15 cellular contexts compared by ENCODE assay signal in the genomic region with DNA sequence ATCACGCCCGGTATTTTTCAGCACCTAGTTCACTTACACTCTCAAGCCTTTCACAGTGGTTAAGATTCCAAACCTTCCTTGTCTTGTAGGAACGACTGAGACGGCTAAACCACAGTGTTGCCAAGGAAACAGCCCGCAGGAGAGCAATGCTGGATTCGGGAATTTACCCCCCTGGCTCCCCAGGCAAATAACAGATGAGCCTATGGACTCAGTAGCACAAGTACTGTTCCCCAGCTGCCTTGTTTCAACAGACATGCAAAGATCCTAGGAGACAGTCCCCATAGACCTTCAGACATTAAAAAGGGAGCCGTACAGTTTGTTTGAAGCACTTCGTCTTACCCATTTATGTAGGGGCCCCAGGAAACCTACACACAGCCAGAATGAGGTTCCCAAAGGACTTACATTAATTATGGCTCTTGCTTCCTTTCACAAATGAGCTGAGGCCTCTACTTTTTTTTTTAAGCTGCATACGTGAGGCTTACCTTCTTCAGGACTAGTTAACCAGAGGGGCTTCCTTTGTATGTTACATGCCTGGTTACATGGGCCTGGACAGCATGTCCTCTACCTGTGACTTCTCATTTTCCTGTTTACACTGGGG. TPM values are rescaled to one million over a fixed set of nuclear protein-coding genes. Genes with fewer than 3 reads are reported as not detected.
A peak's percentile ranks its signal among the peaks of the same experiment; 100 is the strongest.
DNase-seq lines count a peak whose midpoint lies in the region; ATAC-seq, FAIRE-seq and TF ChIP-seq lines count a peak whose summit lies in the region.
"Had no signal": no experiment of that assay in that cellular context is flagged by ENCODE, and none has a peak within 500 bp of the region (broad histone marks: within the 10 kb centered on the region; RNA-seq: fewer than 3 reads in every experiment).

No MANE protein-coding gene starts in this region.

- H3K14ac ChIP-seq in H1 (ENCODE audit: insufficient read length) = no peak overlapping the region

- no peak for FAIRE-seq in H1 (lab: Jason Lieb, UNC)

- TF ChIP-seq CTCF in H1 (IDR thresholded peaks at IDR 0.05; ENCODE audit: control extremely low read depth in 1 of 3, insufficient read depth in 1 of 3, low read depth in 1 of 3, low read length in 3 of 3) (no peak), suprapubic skin (IDR thresholded peaks at IDR 0.05) (no peak)

- H2BK5ac ChIP-seq in H1 (ENCODE audit: low read depth, low read length) = no peak overlapping the region

- H3K27ac ChIP-seq in SK-N-MC (peak overlapping the region; percentile 85), H1 (ENCODE audit: low read depth, low read length) (0 out of 2 replicates have a peak overlapping the region, but pooled peaks have one; percentile 18), suprapubic skin (no peak overlapping the region)

- CTCF ChIA-PET in H1 (lab: Charles Lee; ENCODE audit: partially characterized antibody) = interaction anchor here (0.6 to 1.4 kb wide), 4 partner anchors 15 to 308 kb away, joined by 3 read pairs; no protein-coding TSS in a partner anchor

- H3K27me3 ChIP-seq in H1 (replicated peaks in 1 of 4; ENCODE audit: control insufficient read depth in 3 of 4, extremely low read depth in 1 of 4, insufficient read depth in 3 of 4, low read length in 3 of 4) = no peaks in the 10 kb centered on the region
- H3K27me3 ChIP-seq in suprapubic skin = no peaks in the 10 kb centered on the region

- no peak overlapping the region for H4K5ac ChIP-seq in H1 (ENCODE audit: insufficient read length, low read depth, low read length)

- no peaks in the 10 kb centered on the region for H3K9me3 Mint-ChIP-seq in activated naive CD4-positive, alpha-beta T cell treated with anti-CD3 and anti-CD28 coated beads, Interleukin-2, amount 50 U/mL, for 72 hours
- H3K9me3 Mint-ChIP-seq: dendritic cell treated with granulocyte-macrophage colony-stimulating factor and Interleukin-4, amounts not matched to agents 40 ng/mL and 50 ng/mL, for 4 days had no signal

- H3K4me3 ChIP-seq in SK-N-MC = peak overlapping the region; percentile 33
- H3K4me3 ChIP-seq in H1 (ENCODE audit: extremely low read depth in 1 of 4, insufficient read depth in 2 of 4, low read depth in 3 of 4, low read length in 4 of 4) = no peak overlapping the region
- no peak overlapping the region for H3K4me3 ChIP-seq in suprapubic skin

- H4K8ac ChIP-seq in H1 (ENCODE audit: extremely low read depth, insufficient read depth, low read length) = no peak overlapping the region

- peaks cover 0 to 11% of the 10 kb centered on the region in 2 experiments; a peak in 2 of 4 replicates for H3K79me2 ChIP-seq in H1 (ENCODE audit: control insufficient read depth in 1 of 2, insufficient read depth in 2 of 2, low read length in 2 of 2)

- peaks cover 0 to 8% of the 10 kb centered on the region in 2 experiments for H4K20me1 ChIP-seq in H1 (replicated peaks in 1 of 2; ENCODE audit: control insufficient read depth in 1 of 2, insufficient read depth in 2 of 2, low read length in 2 of 2)

- H3K23me2 ChIP-seq in H1 (ENCODE audit: low read depth, low read length) = no peaks in the 10 kb centered on the region

- H2BK12ac ChIP-seq in H1 (ENCODE audit: low read depth, low read length) = no peak overlapping the region

- TF ChIP-seq POLR2A in H1 (IDR thresholded peaks at IDR 0.05; ENCODE audit: control extremely low read depth in 1 of 2, low read depth in 2 of 2, low read length in 2 of 2) = peak; percentile 73 to 84
- no peak for TF ChIP-seq POLR2A in suprapubic skin (IDR thresholded peaks at IDR 0.05)

- TF ChIP-seq RAD21 in H1 (IDR thresholded peaks at IDR 0.05 in 1 of 2, conservative IDR thresholded peaks at IDR 0.05 in 1 of 2; ENCODE audit: low read depth in 2 of 2, low read length in 2 of 2) = no peak

- H2AFZ ChIP-seq in H1 (ENCODE audit: low read length) = no peak overlapping the region

- no peak overlapping the region for H2BK120ac ChIP-seq in H1 (replicated peaks; ENCODE audit: low read depth, low read length)

- H3K9me3 ChIP-seq in SK-N-MC (ENCODE audit: low read depth, low read length) (no peaks in the 10 kb centered on the region), H1 (ENCODE audit: insufficient read depth in 2 of 2, low read depth in 1 of 2, low read length in 1 of 2) (no peaks in the 10 kb centered on the region), suprapubic skin (no peaks in the 10 kb centered on the region)

- H2AK5ac ChIP-seq in H1 (ENCODE audit: low read depth, low read length) = no peak overlapping the region

- no peak overlapping the region for H3K4me2 ChIP-seq in H1 (ENCODE audit: insufficient read depth in 1 of 2, low read depth in 2 of 2, low read length in 2 of 2)

- DNase-seq in activated naive CD4-positive, alpha-beta T cell treated with anti-CD3 and anti-CD28 coated beads, Interleukin-2, amount 50 U/mL, for 72 hours (ENCODE audit: low spot score in 2 of 2) = no peak
- DNase-seq in activated naive CD4-positive, alpha-beta T cell treated with Interleukin-2 at 50 U/mL for 16 hours = no peak
- DNase-seq in SK-N-MC (ENCODE audit: low read depth, low spot score) = peak; percentile 47
- no peak for DNase-seq in H1 (ENCODE audit: low read depth in 1 of 2, low spot score in 2 of 2)
- DNase-seq in suprapubic skin (ENCODE audit: low spot score in 2 of 2) = peak; percentile 34 to 63
- DNase-seq in cerebellum (ENCODE audit: low spot score) = no peak
- DNase-seq: C1 segment of cervical spinal cord had no signal

- no peak overlapping the region for H3K23ac ChIP-seq in H1 (ENCODE audit: insufficient read length)

- POLR2A ChIA-PET in H1 (lab: Charles Lee; ENCODE audit: partially characterized antibody) = interaction anchor here (0.6 to 19.8 kb wide), 15 partner anchors 9 to 568 kb away, joined by 3 to 343 read pairs (median 4); a partner anchor contains a TSS

- TF ChIP-seq EP300 in H1 (IDR thresholded peaks at IDR 0.05; ENCODE audit: borderline replicate concordance in 1 of 2, low read depth in 2 of 2, low read length in 2 of 2) = no peak
- no peak for TF ChIP-seq EP300 in suprapubic skin (IDR thresholded peaks at IDR 0.05)

- no peak for ATAC-seq in activated naive CD4-positive, alpha-beta T cell treated with anti-CD3 and anti-CD28 coated beads, Interleukin-2, amount 50 U/mL, for 72 hours
- ATAC-seq in GM21576 (IDR thresholded peaks at IDR 0.05; ENCODE audit: unreplicated experiment) (no peak), GM21360 (IDR thresholded peaks at IDR 0.05; ENCODE audit: unreplicated experiment) (no peak)
- ATAC-seq: left lobe of liver had no signal

- 80% methylated on average over 9 of the region's 9 CpGs; no CpG with 5 or more reads in 1 of the 2 experiments for WGBS in H1 (ENCODE audit: extremely low coverage in 1 of 2, insufficient coverage in 1 of 2, insufficient read length in 1 of 2, insufficient replicate concordance in 2 of 2, low coverage in 1 of 2, low lambda C conversion rate in 2 of 2, missing lambda C conversion rate in 1 of 2), 2 experiments
- WGBS in suprapubic skin = 57% methylated on average over 8 of the region's 9 CpGs

- peak overlapping the region; percentile 39 to 65 for H3K27ac Mint-ChIP-seq in activated naive CD4-positive, alpha-beta T cell treated with anti-CD3 and anti-CD28 coated beads, Interleukin-2, amount 50 U/mL, for 72 hours

- H3K18ac ChIP-seq in H1 (ENCODE audit: extremely low read depth, low read length) = no peak overlapping the region

- no peak overlapping the region for H2BK20ac ChIP-seq in H1 (ENCODE audit: low read length)

- H3K56ac ChIP-seq in H1 (replicated peaks; ENCODE audit: insufficient read length, low read depth, low read length) = no peak overlapping the region

- H3K4ac ChIP-seq in H1 (replicated peaks; ENCODE audit: insufficient read length, low read depth, low read length) = no peak overlapping the region

- no peak overlapping the region for H2BK15ac ChIP-seq in H1 (ENCODE audit: low read length)

- H3K9ac ChIP-seq in SK-N-MC (ENCODE audit: insufficient read length) = peak overlapping the region; percentile 19
- H3K9ac ChIP-seq in H1 (replicated peaks in 1 of 4; ENCODE audit: extremely low read depth in 1 of 4, low read depth in 3 of 4, low read length in 3 of 4) = no peak overlapping the region; a peak in 1 of 7 replicates

- H3K36me3 Mint-ChIP-seq in activated naive CD4-positive, alpha-beta T cell treated with anti-CD3 and anti-CD28 coated beads, Interleukin-2, amount 50 U/mL, for 72 hours = peaks cover 22 to 28% of the 10 kb centered on the region in 2 donors

- H3K4me1 ChIP-seq in H1 (replicated peaks in 1 of 4; ENCODE audit: control insufficient read depth in 3 of 4, insufficient read depth in 4 of 4, low read length in 3 of 4) = peaks cover 0 to 4% (median 2%) of the 10 kb centered on the region in 4 experiments; a peak in 2 of 7 replicates
- peaks cover 15% of the 10 kb centered on the region for H3K4me1 ChIP-seq in suprapubic skin

- no peak overlapping the region for H4K91ac ChIP-seq in H1 (replicated peaks; ENCODE audit: insufficient read length, low read length)

- peaks cover 5% of the 10 kb centered on the region; the same call in 1 of the 2 replicates for H3K79me1 ChIP-seq in H1 (ENCODE audit: low read depth, low read length)

- H3K36me3 ChIP-seq in SK-N-MC (ENCODE audit: insufficient read depth, low read length) (peaks cover 56% of the 10 kb centered on the region), H1 (ENCODE audit: control insufficient read depth in 2 of 4, insufficient read depth in 4 of 4, low read length in 3 of 4) (peaks cover 42 to 58% (median 53%) of the 10 kb centered on the region in 4 experiments), suprapubic skin (peaks cover 57% of the 10 kb centered on the region)

RNA-seq across cellular contexts. Expression of a gene that starts 2.7 kb away (rescaled TPM):
- 10 to 100 TPM; 16.1 to 35.4 TPM for total RNA-seq in activated naive CD4-positive, alpha-beta T cell treated with anti-CD3 and anti-CD28 coated beads, Interleukin-2, amount 50 U/mL, for 72 hours
- 22.3 and 25.7 TPM in 2 replicates for total RNA-seq in H1 (2021; fragmentation: NEBNext Ultra II Directional; extraction: Animal tissue kit (Norgen Biotek cat#: 25700))
- 24.7 and 31.1 TPM in 2 replicates for polyA plus RNA-seq in H1 (2011; rRNA removed)
- 31.6 TPM for polyA plus RNA-seq in H1 (2011; cell fraction: cytosol; rRNA removed)
- polyA plus RNA-seq in H1 (2011; cell fraction: nucleus; rRNA removed) = 19.0 TPM
- 23.7 to 26.6 TPM (median 26.2 TPM) in 4 replicates for polyA plus RNA-seq in H1 (2012, experiment 1 of 2)
- 25.9 TPM for polyA plus RNA-seq in H1 (2012, experiment 2 of 2)
- polyA plus RNA-seq in H1 (2013, experiment 1 of 2) = 26.4 TPM
- polyA plus RNA-seq in H1 (2013, experiment 2 of 2) = 27.2 TPM
- 10.0 and 13.1 TPM in 2 replicates for polyA minus RNA-seq in H1 (2011; rRNA and poly(A)+ RNA removed)
- 14.7 TPM for polyA minus RNA-seq in H1 (2011; cell fraction: cytosol; rRNA and poly(A)+ RNA removed)
- 14.0 TPM for polyA minus RNA-seq in H1 (2011; cell fraction: nucleus; rRNA and poly(A)+ RNA removed)
- total RNA-seq in suprapubic skin (10 to 100 TPM; 33.6 to 41.1 (median 35.6) TPM), cerebellum (32.0 TPM)

RNA-seq across cellular contexts. Expression of a gene that starts 9.6 kb away (rescaled TPM):
- total RNA-seq in activated naive CD4-positive, alpha-beta T cell treated with anti-CD3 and anti-CD28 coated beads, Interleukin-2, amount 50 U/mL, for 72 hours = 100 to 1,000 TPM; 247 to 316 TPM
- 387 and 389 TPM in 2 replicates for total RNA-seq in H1 (2021; fragmentation: NEBNext Ultra II Directional; extraction: Animal tissue kit (Norgen Biotek cat#: 25700))
- 290 and 474 TPM in 2 replicates for polyA plus RNA-seq in H1 (2011; rRNA removed)
- polyA plus RNA-seq in H1 (2011; cell fraction: cytosol; rRNA removed) = 426 TPM
- polyA plus RNA-seq in H1 (2011; cell fraction: nucleus; rRNA removed) = 272 TPM
- 390 to 458 TPM (median 400 TPM) in 4 replicates for polyA plus RNA-seq in H1 (2012, experiment 1 of 2)
- polyA plus RNA-seq in H1 (2012, experiment 2 of 2) = 170 TPM
- polyA plus RNA-seq in H1 (2013, experiment 1 of 2) = 273 TPM
- polyA plus RNA-seq in H1 (2013, experiment 2 of 2) = 279 TPM
- polyA minus RNA-seq in H1 (2011; rRNA and poly(A)+ RNA removed) = 466 and 520 TPM in 2 replicates
- polyA minus RNA-seq in H1 (2011; cell fraction: cytosol; rRNA and poly(A)+ RNA removed) = 167 TPM
- 136 TPM for polyA minus RNA-seq in H1 (2011; cell fraction: nucleus; rRNA and poly(A)+ RNA removed)
- total RNA-seq in suprapubic skin = 100 to 1,000 TPM in 3 of 4 donors, 10 to 100 TPM in 1; 68.2 to 149 (median 127) TPM
- 122 TPM for total RNA-seq in cerebellum

RNA-seq across cellular contexts. Expression of a gene that starts 17.3 kb away (rescaled TPM):
- not detected for total RNA-seq in activated naive CD4-positive, alpha-beta T cell treated with anti-CD3 and anti-CD28 coated beads, Interleukin-2, amount 50 U/mL, for 72 hours
- 11.1 and 13.2 TPM in 2 replicates for total RNA-seq in H1 (2021; fragmentation: NEBNext Ultra II Directional; extraction: Animal tissue kit (Norgen Biotek cat#: 25700))
- 10.5 and 11.7 TPM in 2 replicates for polyA plus RNA-seq in H1 (2011; rRNA removed)
- 9.3 TPM for polyA plus RNA-seq in H1 (2011; cell fraction: cytosol; rRNA removed)
- polyA plus RNA-seq in H1 (2011; cell fraction: nucleus; rRNA removed) = 27.4 TPM
- polyA plus RNA-seq in H1 (2012, experiment 1 of 2) = 13.3 to 18.1 TPM (median 15.8 TPM) in 4 replicates
- polyA plus RNA-seq in H1 (2012, experiment 2 of 2) = 10.9 TPM
- 7.8 TPM for polyA plus RNA-seq in H1 (2013, experiment 1 of 2)
- polyA plus RNA-seq in H1 (2013, experiment 2 of 2) = 7.8 TPM
- polyA minus RNA-seq in H1 (2011; rRNA and poly(A)+ RNA removed) = 10.5 and 14.8 TPM in 2 replicates
- 6.9 TPM for polyA minus RNA-seq in H1 (2011; cell fraction: cytosol; rRNA and poly(A)+ RNA removed)
- polyA minus RNA-seq in H1 (2011; cell fraction: nucleus; rRNA and poly(A)+ RNA removed) = 5.0 TPM
- total RNA-seq in suprapubic skin (10 to 100 TPM in 1 of 4 donors, 1 to 10 TPM in 3; 4.7 to 19.2 (median 6.9) TPM), cerebellum (0.91 TPM)
- total RNA-seq: SK-MEL-5 had no signal

RNA-seq across cellular contexts. Expression of a gene that starts 27.3 kb away (rescaled TPM):
- 10 to 100 TPM; 83.3 to 91.3 TPM for total RNA-seq in activated naive CD4-positive, alpha-beta T cell treated with anti-CD3 and anti-CD28 coated beads, Interleukin-2, amount 50 U/mL, for 72 hours
- 103 and 104 TPM in 2 replicates for total RNA-seq in H1 (2021; fragmentation: NEBNext Ultra II Directional; extraction: Animal tissue kit (Norgen Biotek cat#: 25700))
- 73.6 and 84.6 TPM in 2 replicates for polyA plus RNA-seq in H1 (2011; rRNA removed)
- 111 TPM for polyA plus RNA-seq in H1 (2011; cell fraction: cytosol; rRNA removed)
- 53.8 TPM for polyA plus RNA-seq in H1 (2011; cell fraction: nucleus; rRNA removed)
- polyA plus RNA-seq in H1 (2012, experiment 1 of 2) = 95.7 to 110 TPM (median 101 TPM) in 4 replicates
- 55.3 TPM for polyA plus RNA-seq in H1 (2012, experiment 2 of 2)
- 79.2 TPM for polyA plus RNA-seq in H1 (2013, experiment 1 of 2)
- polyA plus RNA-seq in H1 (2013, experiment 2 of 2) = 79.7 TPM
- polyA minus RNA-seq in H1 (2011; rRNA and poly(A)+ RNA removed) = 47.3 and 49.3 TPM in 2 replicates
- polyA minus RNA-seq in H1 (2011; cell fraction: cytosol; rRNA and poly(A)+ RNA removed) = 45.4 TPM
- 97.4 TPM for polyA minus RNA-seq in H1 (2011; cell fraction: nucleus; rRNA and poly(A)+ RNA removed)
- total RNA-seq in suprapubic skin (10 to 100 TPM; 56.8 to 78.1 (median 58.2) TPM), cerebellum (87.8 TPM)

RNA-seq across cellular contexts. Expression of a gene that starts 33.0 kb away (rescaled TPM):
- not detected for total RNA-seq in activated naive CD4-positive, alpha-beta T cell treated with anti-CD3 and anti-CD28 coated beads, Interleukin-2, amount 50 U/mL, for 72 hours
- not detected in 2 replicates for total RNA-seq in H1 (2021; fragmentation: NEBNext Ultra II Directional; extraction: Animal tissue kit (Norgen Biotek cat#: 25700))
- polyA plus RNA-seq in H1 (2011; rRNA removed) = 1.1 and 2.0 TPM in 2 replicates
- 2.4 TPM for polyA plus RNA-seq in H1 (2011; cell fraction: cytosol; rRNA removed)
- polyA plus RNA-seq in H1 (2011; cell fraction: nucleus; rRNA removed) = 0.34 TPM
- polyA plus RNA-seq in H1 (2012, experiment 1 of 2) = 1.5 to 3.8 TPM (median 2.2 TPM) in 4 replicates
- 1.8 TPM for polyA plus RNA-seq in H1 (2012, experiment 2 of 2)
- 0.36 TPM for polyA plus RNA-seq in H1 (2013, experiment 1 of 2)
- 0.13 TPM for polyA plus RNA-seq in H1 (2013, experiment 2 of 2)
- 0.41 and 0.47 TPM in 2 replicates for polyA minus RNA-seq in H1 (2011; rRNA and poly(A)+ RNA removed)
- polyA minus RNA-seq in H1 (2011; cell fraction: cytosol; rRNA and poly(A)+ RNA removed) = not detected
- 0.40 TPM for polyA minus RNA-seq in H1 (2011; cell fraction: nucleus; rRNA and poly(A)+ RNA removed)
- total RNA-seq in suprapubic skin = 10 to 100 TPM; 17.9 to 33.2 (median 21.1) TPM
- total RNA-seq in cerebellum = 1.5 TPM
- total RNA-seq: glomerular endothelial cell, pulmonary artery endothelial cell, ureter had no signal

Comparison
In these comparisons a context has a peak if more than half of its experiments do, and no peak if none do; other contexts are left out.
1. DNase-seq: peak in SK-N-MC (single experiment) and suprapubic skin (2 of 2); none in activated naive CD4-positive, alpha-beta T cell treated with anti-CD3 and anti-CD28 coated beads, Interleukin-2, amount 50 U/mL, for 72 hours (0 of 2), activated naive CD4-positive, alpha-beta T cell treated with Interleukin-2 at 50 U/mL for 16 hours (single experiment), H1 (0 of 2) and cerebellum (single experiment).
2. POLR2A ChIP-seq: peak in H1 (2 of 2); none in suprapubic skin (0 of 2).